In the genomic region with DNA sequence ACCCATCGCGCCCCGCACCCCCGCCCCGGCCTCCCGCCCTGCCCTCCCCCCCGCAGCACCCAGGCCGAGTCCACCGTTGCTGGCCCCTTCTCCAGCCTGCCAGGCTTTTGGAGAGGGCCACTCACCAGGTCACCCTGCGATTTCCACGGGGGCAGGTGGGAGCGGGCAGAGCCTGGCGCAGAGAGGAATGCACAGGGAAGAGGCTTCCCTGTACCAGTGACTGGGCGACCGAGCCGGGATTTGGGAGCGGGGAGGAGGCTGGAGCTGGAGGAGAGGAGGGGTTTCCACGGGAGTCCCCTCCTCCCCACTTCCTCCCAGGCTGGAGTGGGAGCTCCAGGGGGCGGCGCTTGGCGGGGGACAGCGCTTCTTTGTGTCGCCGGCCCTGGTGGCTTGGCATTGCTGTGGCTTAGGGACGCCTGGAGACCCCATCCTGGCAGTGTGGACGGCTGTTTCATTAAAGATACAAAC, we compare ENCODE assay signal across 9 cellular contexts. TPM values are rescaled to one million over a fixed set of nuclear protein-coding genes. Genes with fewer than 3 reads are reported as not detected.
DNase-seq lines count a peak whose midpoint lies in the region; ATAC-seq and TF ChIP-seq lines count a peak whose summit lies in the region.
"Had no signal": no experiment of that assay in that cellular context is flagged by ENCODE, and none has a peak within 500 bp of the region (broad histone marks: within the 10 kb centered on the region; RNA-seq: fewer than 3 reads in every experiment).

No MANE protein-coding gene starts in this region.

- H3K4me3 ChIP-seq in IMR-90 (ENCODE audit: insufficient read depth, low read depth, low read length) (peak overlapping the region; percentile 71), parathyroid adenoma (ENCODE audit: low read depth, low read length) (no peak overlapping the region)
- H3K4me3 ChIP-seq: GM12878 had no signal

- 0 out of 2 replicates have a peak overlapping the region, but pooled peaks have one; percentile 42 for H2BK120ac ChIP-seq in IMR-90 (ENCODE audit: low read depth, low read length)

- H3K4me1 Mint-ChIP-seq in activated CD4-positive, alpha-beta T cell treated with anti-CD3 and anti-CD28 coated beads, Interleukin-2, amount 10 ng/mL, durations not matched to agents 24 days and 14 days, result peaks cover 1% of the 10 kb centered on the region

- no TSS peak for BruUV-seq in IMR-90 (replicated peaks; lab: Mats Ljungman, UMichigan)

- 0 out of 2 replicates have a peak overlapping the region, but pooled peaks have one; percentile 28 for H3K56ac ChIP-seq in IMR-90 (ENCODE audit: extremely low read depth, insufficient read depth, low read length)

- POLR2A ChIA-PET in IMR-90 (lab: Charles Lee; ENCODE audit: unreplicated experiment), result no interaction called here

- no peak; the same call in 1 of the 2 replicates for TF ChIP-seq POLR2A in IMR-90 (IDR thresholded peaks at IDR 0.05; ENCODE audit: low read depth, low read length)

- H4K20me1 ChIP-seq in IMR-90 (ENCODE audit: insufficient read depth, low read length), result no peaks in the 10 kb centered on the region; the same call in none of the 2 replicates

- DNase-seq in Ammon's horn (ENCODE audit: low spot score), result peak; percentile 91
- peak; percentile 56 for DNase-seq in IMR-90
- DNase-seq in amygdala (lab: John Stamatoyannopoulos, UW), result peak in 53 of 56 donors; percentile 22 to 88 (median 72)
- peak; percentile 87 for DNase-seq in left ventricle myocardium superior
- no peak for DNase-seq in activated CD4-positive, alpha-beta T cell treated with anti-CD3 and anti-CD28 coated beads, Interleukin-2, amount 10 ng/mL, durations not matched to agents 24 days and 14 days

- peaks cover 27 to 64% of the 10 kb centered on the region in 2 experiments for H3K79me1 ChIP-seq in IMR-90 (ENCODE audit: low read depth in 1 of 2, low read length in 2 of 2)

- no peaks in the 10 kb centered on the region for H3K27me3 ChIP-seq in IMR-90 (ENCODE audit: control insufficient read depth, insufficient read depth, low read length)
- H3K27me3 ChIP-seq in parathyroid adenoma (ENCODE audit: control insufficient read depth, insufficient read depth, low read length), result no peaks in the 10 kb centered on the region

- no peak overlapping the region; the same call in 2 of the 3 replicates for H2BK15ac ChIP-seq in IMR-90 (ENCODE audit: low read depth, low read length)

- H2BK5ac ChIP-seq in IMR-90 (ENCODE audit: low read depth, low read length, poor library complexity, severe bottlenecking), result peak overlapping the region; percentile 11

- 3% methylated on average over 5 of the region's 26 CpGs; no CpG with 5 or more reads in 1 of the 2 experiments for WGBS in IMR-90 (ENCODE audit: extremely low coverage in 2 of 2, insufficient read length in 1 of 2), 2 experiments

- H4K91ac ChIP-seq in IMR-90 (ENCODE audit: insufficient read depth, low read depth, low read length), result peak overlapping the region; percentile 42; the same call in 1 of the 2 replicates

- peak overlapping the region; percentile 73; the same call in 1 of the 2 replicates for H4K5ac ChIP-seq in IMR-90 (ENCODE audit: low read depth, low read length)

- H3K27me3 Mint-ChIP-seq in activated CD4-positive, alpha-beta T cell treated with anti-CD3 and anti-CD28 coated beads, Interleukin-2, amount 10 ng/mL, durations not matched to agents 24 days and 14 days, result peaks cover 29% of the 10 kb centered on the region

- no peak overlapping the region for H3K18ac ChIP-seq in IMR-90 (ENCODE audit: low read depth, low read length)

- H3K27ac Mint-ChIP-seq in activated CD4-positive, alpha-beta T cell treated with anti-CD3 and anti-CD28 coated beads, Interleukin-2, amount 10 ng/mL, durations not matched to agents 24 days and 14 days, result no peak overlapping the region

- H3K4ac ChIP-seq in IMR-90 (ENCODE audit: low read depth, low read length), result peak overlapping the region; percentile 66

- peak overlapping the region; percentile 87; the same call in 1 of the 2 replicates for H3K14ac ChIP-seq in IMR-90 (replicated peaks; ENCODE audit: low read depth, low read length)

- no peaks in the 10 kb centered on the region for H3K9me3 ChIP-seq in IMR-90 (ENCODE audit: control insufficient read depth, insufficient read depth, low read length)
- H3K9me3 ChIP-seq in parathyroid adenoma (ENCODE audit: control insufficient read depth, low read length), result no peaks in the 10 kb centered on the region

- H2BK20ac ChIP-seq in IMR-90 (ENCODE audit: low read depth, low read length), result no peak overlapping the region

- H3K9ac ChIP-seq in IMR-90 (ENCODE audit: low read depth, low read length) (peak overlapping the region; percentile 56), parathyroid adenoma (no peak overlapping the region)

- H3K36me3 Mint-ChIP-seq in activated CD4-positive, alpha-beta T cell treated with anti-CD3 and anti-CD28 coated beads, Interleukin-2, amount 10 ng/mL, durations not matched to agents 24 days and 14 days (ENCODE audit: low read depth), result no peaks in the 10 kb centered on the region

- peak overlapping the region; percentile 79; the same call in 1 of the 2 replicates for H3K23ac ChIP-seq in IMR-90 (ENCODE audit: low read depth, low read length)

- H3K27ac ChIP-seq in IMR-90 (ENCODE audit: insufficient read depth, low read length) (peak overlapping the region; percentile 61), parathyroid adenoma (peak overlapping the region; percentile 40)

- peak overlapping the region; percentile 92 for H2AFZ ChIP-seq in IMR-90 (replicated peaks; ENCODE audit: low read length, poor library complexity)
- peak overlapping the region; percentile 82 for H2AFZ ChIP-seq in parathyroid adenoma

- dilution Hi-C loops in IMR-90 (cut with HindIII; ENCODE audit: low sequenced_read_pairs, unreplicated experiment), result no loop called here

- peak overlapping the region; percentile 76 for H2AK9ac ChIP-seq in IMR-90 (replicated peaks; ENCODE audit: low read depth, low read length, poor library complexity)

- in situ Hi-C loops in IMR-90 (cut with MboI; ENCODE audit: low sequenced_read_pairs), result loop anchor here (25.0 kb wide), 1 partner anchor 1320 kb away; no protein-coding TSS in a partner anchor

- no peaks in the 10 kb centered on the region for H3K9me3 Mint-ChIP-seq in activated CD4-positive, alpha-beta T cell treated with anti-CD3 and anti-CD28 coated beads, Interleukin-2, amount 10 ng/mL, durations not matched to agents 24 days and 14 days

- intact Hi-C loops in IMR-90 (cut with micrococcal nuclease), result loop anchor here (10.0 kb wide), 1 partner anchor 132 kb away; no protein-coding TSS in a partner anchor
- intact Hi-C loops in left ventricle myocardium superior (cut with micrococcal nuclease), result no loop called here
- intact Hi-C loops in activated CD4-positive, alpha-beta T cell treated with anti-CD3 and anti-CD28 coated beads, Interleukin-2, amount 10 ng/mL, durations not matched to agents 24 days and 14 days (cut with micrococcal nuclease), result no loop called here

- ATAC-seq in IMR-90 (ENCODE audit: low read depth), result peak; percentile 83
- peak; percentile 93 for ATAC-seq in left ventricle myocardium superior
- ATAC-seq in HG02885 (IDR thresholded peaks at IDR 0.05; ENCODE audit: poor library complexity, unreplicated experiment), result no peak
- no peak for ATAC-seq in GM18498 (IDR thresholded peaks at IDR 0.05; ENCODE audit: unreplicated experiment)
- ATAC-seq: GM12878 had no signal

- no peak overlapping the region for H3K4me3 Mint-ChIP-seq in activated CD4-positive, alpha-beta T cell treated with anti-CD3 and anti-CD28 coated beads, Interleukin-2, amount 10 ng/mL, durations not matched to agents 24 days and 14 days

- TF ChIP-seq CTCF in IMR-90 (conservative IDR thresholded peaks at IDR 0.05; ENCODE audit: low read depth, low read length), result no peak
- TF ChIP-seq CTCF in parathyroid adenoma (IDR thresholded peaks at IDR 0.05), result no peak

- H2AK5ac ChIP-seq in IMR-90 (ENCODE audit: low read depth, low read length), result no peak overlapping the region

- CTCF ChIA-PET in IMR-90 (lab: Yijun Ruan, JAX), result no interaction called here

- peak overlapping the region; percentile 89 for H3K4me2 ChIP-seq in IMR-90 (ENCODE audit: low read depth, low read length)
- H3K4me2 ChIP-seq in parathyroid adenoma (ENCODE audit: low read length), result no peak overlapping the region

- peak overlapping the region; percentile 44 to 84; a peak in 3 of 4 replicates for H4K8ac ChIP-seq in IMR-90 (ENCODE audit: low read depth in 2 of 2, low read length in 2 of 2)

- peaks cover 2% of the 10 kb centered on the region; the same call in 1 of the 2 replicates for H3K9me1 ChIP-seq in IMR-90 (ENCODE audit: insufficient read depth, low read length)

- peaks cover 9% of the 10 kb centered on the region for H3K4me1 ChIP-seq in IMR-90 (ENCODE audit: control insufficient read depth, insufficient read depth, low read length)
- peaks cover 6% of the 10 kb centered on the region for H3K4me1 ChIP-seq in parathyroid adenoma

- H3K79me2 ChIP-seq in parathyroid adenoma, result peaks cover 21% of the 10 kb centered on the region

- no peaks in the 10 kb centered on the region for H3K36me3 ChIP-seq in IMR-90 (ENCODE audit: control insufficient read depth, insufficient read depth, low read length)
- no peaks in the 10 kb centered on the region for H3K36me3 ChIP-seq in parathyroid adenoma (ENCODE audit: control insufficient read depth, insufficient read depth, low read length)

- TF ChIP-seq RAD21 in IMR-90 (IDR thresholded peaks at IDR 0.05; ENCODE audit: low read length), result no peak

TF ChIP-seq in IMR-90, 13 proteins besides CTCF, POLR2A, EP300 and RAD21:
- peak; percentile 31; the same call in 1 of the 2 replicates for TF ChIP-seq MAZ (IDR thresholded peaks at IDR 0.05; ENCODE audit: borderline replicate concordance, low read depth, low read length)
- TF ChIP-seq MXI1 (IDR thresholded peaks at IDR 0.05; ENCODE audit: borderline replicate concordance, low read depth, low read length), result no peak

RNA-seq across cellular contexts. Expression of gene TCAF1, which starts 19.3 kb away (rescaled TPM):
- total RNA-seq in IMR-90 (2012; rRNA removed), result 86.4 and 91.8 TPM in 2 replicates
- polyA plus RNA-seq in IMR-90 (2012; rRNA removed), result 35.1 and 39.3 TPM in 2 replicates
- polyA plus RNA-seq in IMR-90 (2012; cell fraction: cytosol; rRNA removed), result 16.5 and 29.2 TPM in 2 replicates
- 16.6 and 19.7 TPM in 2 replicates for polyA plus RNA-seq in IMR-90 (2012; cell fraction: nucleus; rRNA removed; ENCODE audit: low replicate concordance)
- 35.9 TPM for total RNA-seq in left ventricle myocardium superior
- 12.6 and 13.5 TPM in 2 replicates for total RNA-seq in activated CD4-positive, alpha-beta T cell treated with anti-CD3 and anti-CD28 coated beads, Interleukin-2, amount 10 ng/mL, durations not matched to agents 24 days and 14 days

RNA-seq across cellular contexts. Expression of gene OR2F2, which starts 52.4 kb away (rescaled TPM):
- total RNA-seq in IMR-90 (2012; rRNA removed) (not detected in 2 replicates), left ventricle myocardium superior (not detected)
- polyA plus RNA-seq in IMR-90 (2012; rRNA removed), result not detected in 2 replicates
- polyA plus RNA-seq in IMR-90 (2012; cell fraction: cytosol; rRNA removed), result not detected in 2 replicates
- polyA plus RNA-seq in IMR-90 (2012; cell fraction: nucleus; rRNA removed; ENCODE audit: low replicate concordance), result not detected in 2 replicates
- total RNA-seq in activated CD4-positive, alpha-beta T cell treated with anti-CD3 and anti-CD28 coated beads, Interleukin-2, amount 10 ng/mL, durations not matched to agents 24 days and 14 days, result not detected in 2 replicates
- total RNA-seq: GM12878 had no signal
- polyA plus RNA-seq: GM12878 had no signal

Comparison
In these comparisons a context has a peak if more than half of its experiments do, and no peak if none do; other contexts are left out.
1. ATAC-seq: peak in IMR-90 (single experiment) and left ventricle myocardium superior (single experiment); none in HG02885 (single experiment) and GM18498 (single experiment).